ENCODE assay signal across 20 cellular contexts in the genomic region with DNA sequence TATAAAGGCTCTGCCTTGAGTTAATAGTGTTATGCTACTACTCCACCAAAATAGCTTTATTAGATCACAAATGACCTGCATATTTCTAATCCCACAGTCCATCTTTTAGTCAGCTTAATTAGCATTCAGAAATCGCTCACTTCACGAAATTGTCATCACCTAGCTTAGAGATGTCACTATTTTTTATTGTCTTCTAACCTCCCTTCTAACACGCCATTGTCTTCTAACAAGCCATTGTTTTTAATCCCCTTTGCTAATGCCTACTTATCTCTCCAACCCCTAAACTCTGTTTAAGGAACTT.
A peak's percentile ranks its signal among the peaks of the same experiment; 100 is the strongest.
DNase-seq lines count a peak whose midpoint lies in the region; ATAC-seq, FAIRE-seq and TF ChIP-seq lines count a peak whose summit lies in the region.
"Had no signal": no experiment of that assay in that cellular context is flagged by ENCODE, and none has a peak within 500 bp of the region (broad histone marks: within the 10 kb centered on the region; RNA-seq: fewer than 3 reads in every experiment).

No MANE protein-coding gene starts in this region.

- H3K27ac ChIP-seq in mammary epithelial cell (ENCODE audit: insufficient read depth, low read depth, low read length), result no peak overlapping the region
- H3K27ac ChIP-seq in HL-60 (replicated peaks), result peak overlapping the region; percentile 19
- H3K27ac ChIP-seq in astrocyte (ENCODE audit: low read depth, low read length), result no peak overlapping the region
- no peak overlapping the region for H3K27ac ChIP-seq in left ventricle myocardium inferior (replicated peaks)
- H3K27ac ChIP-seq: heart left ventricle, pancreas, suprapubic skin, upper lobe of right lung had no signal

- ATAC-seq in stimulated activated naive B cell treated with anti-CD40 and anti-IgM and Interleukin-4, amounts not matched to agents 10 μg/mL and 1 μg/mL and 100 μg/mL, for 72 hours (replicated peaks), result no peak

- H3K4me3 ChIP-seq in mammary epithelial cell (replicated peaks in 1 of 3; ENCODE audit: insufficient read depth in 1 of 3, low read depth in 2 of 3, low read length in 3 of 3) (no peak overlapping the region), HL-60 (replicated peaks; ENCODE audit: insufficient read depth, low read length) (no peak overlapping the region), astrocyte (ENCODE audit: insufficient read depth, low read depth, low read length) (no peak overlapping the region), left ventricle myocardium inferior (no peak overlapping the region)
- H3K4me3 ChIP-seq: heart left ventricle, lower lobe of right lung, mucosa of descending colon, pancreas, suprapubic skin, upper lobe of right lung had no signal

- H3K4me3 Mint-ChIP-seq in MCF 10A (ENCODE audit: unreplicated experiment) (no peak overlapping the region), astrocyte (ENCODE audit: unreplicated experiment) (peak overlapping the region; percentile 23)
- no peak overlapping the region for H3K4me3 Mint-ChIP-seq in stimulated activated naive B cell treated with anti-CD40 and anti-IgM and Interleukin-4, amounts not matched to agents 10 μg/mL and 1 μg/mL and 100 μg/mL, for 72 hours
- H3K4me3 Mint-ChIP-seq: nephron; stimulated activated memory B cell treated with anti-CD40 and anti-IgM and Interleukin-4, amounts not matched to agents 10 μg/mL and 1 μg/mL and 100 μg/mL, for 72 hours had no signal

- in situ Hi-C loops in mammary epithelial cell (cut with MboI; ENCODE audit: low sequenced_read_pairs in 2 of 2), result loop anchor here (10.0 kb wide), 1 partner anchor 65 kb away; no protein-coding TSS in a partner anchor

- FAIRE-seq in astrocyte (lab: Jason Lieb, UNC), result no peak
- FAIRE-seq: pancreas had no signal

- intact Hi-C loops in MCF 10A (cut with micrococcal nuclease) (loop anchor here (1.0 to 5.0 kb wide), 3 partner anchors 65 to 572 kb away; no protein-coding TSS in a partner anchor), mammary epithelial cell (cut with micrococcal nuclease) (loop anchor here (2.0 kb wide), 2 partner anchors 407 to 571 kb away; no protein-coding TSS in a partner anchor), left ventricle myocardium inferior (cut with micrococcal nuclease) (no loop called here)

- dilution Hi-C loops in mammary epithelial cell (cut with HindIII; ENCODE audit: low sequenced_read_pairs), result no loop called here

- H3K27me3 Mint-ChIP-seq in MCF 10A (ENCODE audit: insufficient read depth, unreplicated experiment) (no peaks in the 10 kb centered on the region), astrocyte (ENCODE audit: low read depth, unreplicated experiment) (no peaks in the 10 kb centered on the region)
- no peaks in the 10 kb centered on the region for H3K27me3 Mint-ChIP-seq in stimulated activated naive B cell treated with anti-CD40 and anti-IgM and Interleukin-4, amounts not matched to agents 10 μg/mL and 1 μg/mL and 100 μg/mL, for 72 hours
- H3K27me3 Mint-ChIP-seq: IgD-negative memory B cell; stimulated activated memory B cell treated with anti-CD40 and anti-IgM and Interleukin-4, amounts not matched to agents 10 μg/mL and 1 μg/mL and 100 μg/mL, for 72 hours had no signal

- peak; percentile 3 for TF ChIP-seq CTCF in MCF 10A (IDR thresholded peaks at IDR 0.05; ENCODE audit: unreplicated experiment)
- no peak for TF ChIP-seq CTCF in mammary epithelial cell (conservative IDR thresholded peaks at IDR 0.05 in 1 of 2, IDR thresholded peaks at IDR 0.05 in 1 of 2; ENCODE audit: extremely low read depth in 1 of 2, insufficient read depth in 1 of 2, low read depth in 1 of 2, low read length in 2 of 2)
- no peak for TF ChIP-seq CTCF in HL-60 (IDR thresholded peaks at IDR 0.05; ENCODE audit: insufficient read depth, low read length)
- no peak for TF ChIP-seq CTCF in astrocyte (IDR thresholded peaks at IDR 0.05; ENCODE audit: insufficient read depth, low read depth, low read length)
- TF ChIP-seq CTCF in left ventricle myocardium inferior (IDR thresholded peaks at IDR 0.05; ENCODE audit: borderline replicate concordance), result no peak

- WGBS in mammary epithelial cell (ENCODE audit: low coverage, missing lambda C conversion rate), result 88% methylated on average over 3 of the region's 3 CpGs

- H3K4me2 ChIP-seq in mammary epithelial cell (ENCODE audit: insufficient read depth, low read depth, low read length) (no peak overlapping the region), astrocyte (ENCODE audit: low read length) (no peak overlapping the region)

- H3K79me2 ChIP-seq in mammary epithelial cell (ENCODE audit: insufficient read depth, low read length), result no peaks in the 10 kb centered on the region
- H3K79me2 ChIP-seq in astrocyte (ENCODE audit: insufficient read depth, low read length), result no peaks in the 10 kb centered on the region

- H2AFZ ChIP-seq in mammary epithelial cell (ENCODE audit: low read depth, low read length) (no peak overlapping the region), astrocyte (ENCODE audit: low read depth, low read length) (no peak overlapping the region)

- H3K36me3 Mint-ChIP-seq in MCF 10A (ENCODE audit: insufficient read depth, unreplicated experiment), result no peaks in the 10 kb centered on the region
- no peaks in the 10 kb centered on the region for H3K36me3 Mint-ChIP-seq in astrocyte (ENCODE audit: low read depth, unreplicated experiment)
- H3K36me3 Mint-ChIP-seq in stimulated activated naive B cell treated with anti-CD40 and anti-IgM and Interleukin-4, amounts not matched to agents 10 μg/mL and 1 μg/mL and 100 μg/mL, for 72 hours, result peaks cover 12 to 15% of the 10 kb centered on the region in 2 donors

- H4K20me1 ChIP-seq in mammary epithelial cell (ENCODE audit: insufficient read depth, low read length) (no peaks in the 10 kb centered on the region), astrocyte (ENCODE audit: insufficient read depth, low read length) (no peaks in the 10 kb centered on the region)
- H4K20me1 ChIP-seq: BLaER1 treated with 17β-estradiol and CSF1 and Interleukin-3, amounts not matched to agents 10 nM and 100 nM had no signal

- BruUV-seq in MCF 10A (replicated peaks; lab: Mats Ljungman, UMichigan), result no TSS peak
- no TSS peak for BruUV-seq in mammary epithelial cell (replicated peaks; lab: Mats Ljungman, UMichigan)

- POLR2A ChIA-PET in MCF 10A (lab: Yijun Ruan, JAX), result interaction anchor here (0.6 to 4.3 kb wide), 3 partner anchors 64 to 723 kb away, joined by 3 to 52 read pairs (median 6); no protein-coding TSS in a partner anchor

- H3K9me3 Mint-ChIP-seq in MCF 10A (ENCODE audit: unreplicated experiment) (no peaks in the 10 kb centered on the region), astrocyte (ENCODE audit: unreplicated experiment) (no peaks in the 10 kb centered on the region)
- H3K9me3 Mint-ChIP-seq in stimulated activated naive B cell treated with anti-CD40 and anti-IgM and Interleukin-4, amounts not matched to agents 10 μg/mL and 1 μg/mL and 100 μg/mL, for 72 hours, result peaks cover 4 to 8% of the 10 kb centered on the region in 2 donors
- H3K9me3 Mint-ChIP-seq: activated CD4-positive, alpha-beta memory T cell treated with anti-CD3 and anti-CD28 coated beads, Interleukin-2, amount 10 ng/mL, durations not matched to agents 7 days and 5 days; nephron had no signal

- DNase-seq in MCF 10A (ENCODE audit: unreplicated experiment) (no peak), mammary epithelial cell (no peak), HL-60 (ENCODE audit: low read depth in 1 of 2, low spot score in 1 of 2) (no peak), astrocyte (ENCODE audit: low read depth) (no peak), left ventricle myocardium inferior (no peak)
- DNase-seq in stimulated activated naive B cell treated with anti-CD40 and anti-IgM and Interleukin-4, amounts not matched to agents 10 μg/mL and 1 μg/mL and 100 μg/mL, for 72 hours, result no peak
- DNase-seq in activated effector memory CD4-positive, alpha-beta T cell treated with anti-CD3 and anti-CD28 coated beads, Interleukin-2, amount 50 U/mL, for 16 hours, result no peak
- DNase-seq: activated CD4-positive, alpha-beta memory T cell treated with anti-CD3 and anti-CD28 coated beads, Interleukin-2, amount 10 ng/mL, durations not matched to agents 7 days and 5 days; activated CD4-positive, CD25-positive, alpha-beta regulatory T cell treated with anti-CD3 and anti-CD28 coated beads, Interleukin-2, amount 50 U/mL, for 72 hours; activated gamma-delta T cell treated with Interleukin-2 at 50 U/mL for 16 hours; mucosa of descending colon; pancreas had no signal

- H3K36me3 ChIP-seq in mammary epithelial cell (ENCODE audit: insufficient read depth, low read length), result no peaks in the 10 kb centered on the region
- no peaks in the 10 kb centered on the region for H3K36me3 ChIP-seq in astrocyte (ENCODE audit: insufficient read depth, low read length)
- no peaks in the 10 kb centered on the region for H3K36me3 ChIP-seq in left ventricle myocardium inferior
- H3K36me3 ChIP-seq: pancreas, suprapubic skin, upper lobe of right lung had no signal

- H3K9me3 ChIP-seq in mammary epithelial cell (replicated peaks; ENCODE audit: insufficient read depth, low read length), result no peaks in the 10 kb centered on the region
- no peaks in the 10 kb centered on the region for H3K9me3 ChIP-seq in astrocyte (ENCODE audit: insufficient read depth, low read depth, low read length)
- no peaks in the 10 kb centered on the region for H3K9me3 ChIP-seq in left ventricle myocardium inferior (replicated peaks)
- H3K9me3 ChIP-seq: BLaER1 treated with 17β-estradiol and CSF1 and Interleukin-3, amounts not matched to agents 10 nM and 100 nM; heart left ventricle; lower lobe of right lung; mucosa of descending colon; pancreas; suprapubic skin; upper lobe of right lung had no signal

- peaks cover 42% of the 10 kb centered on the region for H3K4me1 Mint-ChIP-seq in MCF 10A (ENCODE audit: insufficient read depth, unreplicated experiment)
- H3K4me1 Mint-ChIP-seq in astrocyte (ENCODE audit: low read depth, unreplicated experiment), result peaks cover 14% of the 10 kb centered on the region
- H3K4me1 Mint-ChIP-seq in stimulated activated naive B cell treated with anti-CD40 and anti-IgM and Interleukin-4, amounts not matched to agents 10 μg/mL and 1 μg/mL and 100 μg/mL, for 72 hours, result peaks cover 12 to 25% of the 10 kb centered on the region in 2 donors

- H3K9ac ChIP-seq in mammary epithelial cell (ENCODE audit: insufficient read depth, low read length) (no peak overlapping the region), astrocyte (ENCODE audit: low read length) (no peak overlapping the region)
- H3K9ac ChIP-seq: BLaER1 treated with 17β-estradiol and CSF1 and Interleukin-3, amounts not matched to agents 10 nM and 100 nM had no signal

- peaks cover 25% of the 10 kb centered on the region for H3K4me1 ChIP-seq in mammary epithelial cell (ENCODE audit: insufficient read depth, low read length)
- H3K4me1 ChIP-seq in astrocyte (ENCODE audit: insufficient read depth, low read length), result peaks cover 23% of the 10 kb centered on the region
- peaks cover 27% of the 10 kb centered on the region for H3K4me1 ChIP-seq in left ventricle myocardium inferior

- CTCF ChIA-PET in MCF 10A (lab: Yijun Ruan, JAX), result interaction anchor here (0.5 to 4.0 kb wide), 29 partner anchors 10 to 573 kb away, joined by 3 to 123 read pairs (median 5); no protein-coding TSS in a partner anchor
- CTCF ChIA-PET in mammary epithelial cell (lab: Charles Lee; ENCODE audit: low non-redundant PET), result no interaction called here

- no peaks in the 10 kb centered on the region for H3K27me3 ChIP-seq in mammary epithelial cell (ENCODE audit: insufficient read depth, low read length)
- no peaks in the 10 kb centered on the region for H3K27me3 ChIP-seq in HL-60 (ENCODE audit: insufficient read depth, poor library complexity, severe bottlenecking)
- peaks cover 5% of the 10 kb centered on the region for H3K27me3 ChIP-seq in astrocyte (ENCODE audit: insufficient read depth, low read length)
- H3K27me3 ChIP-seq in left ventricle myocardium inferior (ENCODE audit: low read depth), result peaks cover 7% of the 10 kb centered on the region
- H3K27me3 ChIP-seq: heart left ventricle, pancreas, suprapubic skin, upper lobe of right lung had no signal

- peak overlapping the region; percentile 28 for H3K27ac Mint-ChIP-seq in MCF 10A (ENCODE audit: low read depth, unreplicated experiment)
- H3K27ac Mint-ChIP-seq in astrocyte (ENCODE audit: unreplicated experiment), result no peak overlapping the region
- H3K27ac Mint-ChIP-seq in stimulated activated naive B cell treated with anti-CD40 and anti-IgM and Interleukin-4, amounts not matched to agents 10 μg/mL and 1 μg/mL and 100 μg/mL, for 72 hours, result no peak overlapping the region
